Comparison of ENCODE assay signal across 19 cellular contexts in genomic region chr14:86574026-86574777, GRCh38.
DNase-seq lines count a peak whose midpoint lies in the region; TF ChIP-seq lines count a peak whose summit lies in the region.
"Had no signal": no experiment of that assay in that cellular context is flagged by ENCODE, and none has a peak within 500 bp of the region (broad histone marks: within the 10 kb centered on the region; RNA-seq: fewer than 3 reads in every experiment).

No MANE protein-coding gene starts in this region.

- peak overlapping the region; percentile 83 for H3K27ac ChIP-seq in osteoblast (ENCODE audit: low read depth, low read length)
- H3K27ac ChIP-seq: esophagus muscularis mucosa, PC-9 had no signal

- H3K4me1 ChIP-seq in osteoblast (ENCODE audit: insufficient read depth, low read length): peaks cover 16% of the 10 kb centered on the region
- H3K4me1 ChIP-seq: esophagus muscularis mucosa had no signal

- peak; percentile 44 for DNase-seq in AG10803 (ENCODE audit: low read depth)
- DNase-seq in M059J (ENCODE audit: low read depth): peak; percentile 1
- peak; percentile 23 for DNase-seq in astrocyte of the spinal cord (ENCODE audit: low read depth, low spot score)
- no peak for DNase-seq in osteoblast (ENCODE audit: insufficient read length, low spot score, missing footprints)
- no peak for DNase-seq in stimulated activated CD4-positive, alpha-beta T cell treated with anti-CD3 and anti-CD28 coated beads, Interleukin-15, amount 100 ng/mL, for 24 hours
- DNase-seq in activated gamma-delta T cell treated with Interleukin-2 at 50 U/mL for 16 hours: no peak
- DNase-seq in CD14-positive monocyte (ENCODE audit: low spot score): no peak
- DNase-seq in SKM-1 treated with dmso at 0.1 percent for 144 hours (lab: John Stamatoyannopoulos, UW; ENCODE audit: unreplicated experiment): no peak
- DNase-seq: activated CD8-positive, alpha-beta T cell treated with anti-CD3 and anti-CD28 coated beads for 36 hours; C1 segment of cervical spinal cord; dermis blood vessel endothelial cell; hippocampal formation; kidney glomerular epithelial cell; mucosa of descending colon; occipital lobe; PC-9; stimulated activated naive CD8-positive, alpha-beta T cell treated with anti-CD3 and anti-CD28 coated beads, Interleukin-15, amount 100 ng/mL, for 72 hours; SW 1271 had no signal

- in situ Hi-C loops in astrocyte of the spinal cord (cut with HindIII; ENCODE audit: low sequenced_read_pairs): no loop called here

- no peak overlapping the region for H3K27ac Mint-ChIP-seq in CD14-positive monocyte
- H3K27ac Mint-ChIP-seq: activated CD8-positive, alpha-beta T cell treated with anti-CD3 and anti-CD28 coated beads for 36 hours; stimulated activated naive CD8-positive, alpha-beta T cell treated with anti-CD3 and anti-CD28 coated beads, Interleukin-15, amount 100 ng/mL, for 72 hours had no signal

- H2AFZ ChIP-seq in osteoblast (ENCODE audit: low read length): peak overlapping the region; percentile 57
- H2AFZ ChIP-seq: PC-9 had no signal

- H3K4me3 Mint-ChIP-seq in CD14-positive monocyte: no peak overlapping the region
- H3K4me3 Mint-ChIP-seq: activated CD8-positive, alpha-beta T cell treated with anti-CD3 and anti-CD28 coated beads for 36 hours; stimulated activated naive CD8-positive, alpha-beta T cell treated with anti-CD3 and anti-CD28 coated beads, Interleukin-15, amount 100 ng/mL, for 72 hours had no signal

- H3K9me3 Mint-ChIP-seq in CD14-positive monocyte: peaks cover 3 to 20% (median 12%) of the 10 kb centered on the region in 7 donors

- no peaks in the 10 kb centered on the region for H3K36me3 Mint-ChIP-seq in CD14-positive monocyte

- intact Hi-C loops in CD14-positive monocyte (cut with micrococcal nuclease): no loop called here

- H3K36me3 ChIP-seq in osteoblast (ENCODE audit: insufficient read depth, low read length): no peaks in the 10 kb centered on the region
- H3K36me3 ChIP-seq: esophagus muscularis mucosa had no signal

- peak overlapping the region; percentile 49 for H3K4me2 ChIP-seq in osteoblast (ENCODE audit: insufficient read depth, low read length)
- H3K4me2 ChIP-seq: PC-9 had no signal

- H3K9me3 ChIP-seq in osteoblast (ENCODE audit: low read depth, low read length): peaks cover 3% of the 10 kb centered on the region

- H4K20me1 ChIP-seq in osteoblast (ENCODE audit: insufficient read depth, low read length): no peaks in the 10 kb centered on the region

- TF ChIP-seq CTCF in AG10803 (conservative IDR thresholded peaks at IDR 0.05; ENCODE audit: low read length) (no peak), astrocyte of the spinal cord (IDR thresholded peaks at IDR 0.05; ENCODE audit: low read depth, low read length) (no peak), osteoblast (IDR thresholded peaks at IDR 0.05; ENCODE audit: extremely low read depth, low read depth, low read length) (no peak), CD14-positive monocyte (IDR thresholded peaks at IDR 0.05) (no peak)

- no peaks in the 10 kb centered on the region for H3K27me3 ChIP-seq in osteoblast (ENCODE audit: insufficient read depth, low read length)
- H3K27me3 ChIP-seq: esophagus muscularis mucosa had no signal

- peaks cover 6% of the 10 kb centered on the region for H3K4me1 Mint-ChIP-seq in CD14-positive monocyte
- H3K4me1 Mint-ChIP-seq: stimulated activated naive CD8-positive, alpha-beta T cell treated with anti-CD3 and anti-CD28 coated beads, Interleukin-15, amount 100 ng/mL, for 72 hours had no signal

- no peaks in the 10 kb centered on the region for H3K79me2 ChIP-seq in osteoblast (ENCODE audit: insufficient read depth, low read length)

- peaks cover 0 to 2% (median 1%) of the 10 kb centered on the region in 3 donors for H3K27me3 Mint-ChIP-seq in CD14-positive monocyte (ENCODE audit: low read depth in 3 of 3)
- H3K27me3 Mint-ChIP-seq: activated CD8-positive, alpha-beta T cell treated with anti-CD3 and anti-CD28 coated beads for 36 hours; stimulated activated naive CD8-positive, alpha-beta T cell treated with anti-CD3 and anti-CD28 coated beads, Interleukin-15, amount 100 ng/mL, for 72 hours had no signal

- H3K4me3 ChIP-seq in AG10803 (ENCODE audit: low read length) (no peak overlapping the region), astrocyte of the spinal cord (ENCODE audit: low read depth, low read length) (no peak overlapping the region), osteoblast (ENCODE audit: insufficient read depth, low read length) (peak overlapping the region; percentile 15)
- H3K4me3 ChIP-seq: esophagus muscularis mucosa, mucosa of descending colon, PC-9 had no signal

Comparison
In these comparisons a context has a peak if more than half of its experiments do, and no peak if none do; other contexts are left out.
1. DNase-seq: peak in AG10803 (single experiment), M059J (single experiment) and astrocyte of the spinal cord (single experiment); none in osteoblast (single experiment), stimulated activated CD4-positive, alpha-beta T cell treated with anti-CD3 and anti-CD28 coated beads, Interleukin-15, amount 100 ng/mL, for 24 hours (single experiment), activated gamma-delta T cell treated with Interleukin-2 at 50 U/mL for 16 hours (single experiment), CD14-positive monocyte (single experiment) and SKM-1 treated with dmso at 0.1 percent for 144 hours (single experiment).